5 cellular contexts compared by ENCODE assay signal in the genomic region with DNA sequence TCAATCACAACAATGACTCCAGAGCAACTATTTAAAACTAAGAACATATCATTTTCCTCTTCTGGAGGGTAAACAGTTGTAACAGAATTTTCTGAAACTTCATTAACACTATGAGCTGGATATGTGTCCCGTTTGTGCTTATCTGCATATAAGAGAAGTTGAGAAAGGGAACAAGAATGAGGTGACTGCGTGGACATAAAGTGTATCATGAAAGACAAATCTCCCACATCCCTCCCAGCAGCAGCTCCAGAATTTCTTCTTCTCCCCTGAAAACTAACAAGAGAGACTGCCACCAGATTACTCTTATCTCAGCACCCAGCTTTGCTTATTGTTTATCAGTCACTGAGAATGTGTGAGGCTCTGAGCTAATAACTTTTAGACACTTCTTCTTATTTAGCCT. TPM values are rescaled to one million over a fixed set of nuclear protein-coding genes. Genes with fewer than 3 reads are reported as not detected.
"Had no signal": no experiment of that assay in that cellular context is flagged by ENCODE, and none has a peak within 500 bp of the region (broad histone marks: within the 10 kb centered on the region; RNA-seq: fewer than 3 reads in every experiment).

No MANE protein-coding gene starts in this region.

RNA-seq across cellular contexts. Expression of a gene that starts 25.8 kb away (rescaled TPM):
- total RNA-seq: ovary, progenitor cell of endocrine pancreas, renal cortical epithelial cell, vagina had no signal
- polyA plus RNA-seq: neural cell had no signal
